Comparison of ENCODE assay signal across 9 cellular contexts in the genomic region with DNA sequence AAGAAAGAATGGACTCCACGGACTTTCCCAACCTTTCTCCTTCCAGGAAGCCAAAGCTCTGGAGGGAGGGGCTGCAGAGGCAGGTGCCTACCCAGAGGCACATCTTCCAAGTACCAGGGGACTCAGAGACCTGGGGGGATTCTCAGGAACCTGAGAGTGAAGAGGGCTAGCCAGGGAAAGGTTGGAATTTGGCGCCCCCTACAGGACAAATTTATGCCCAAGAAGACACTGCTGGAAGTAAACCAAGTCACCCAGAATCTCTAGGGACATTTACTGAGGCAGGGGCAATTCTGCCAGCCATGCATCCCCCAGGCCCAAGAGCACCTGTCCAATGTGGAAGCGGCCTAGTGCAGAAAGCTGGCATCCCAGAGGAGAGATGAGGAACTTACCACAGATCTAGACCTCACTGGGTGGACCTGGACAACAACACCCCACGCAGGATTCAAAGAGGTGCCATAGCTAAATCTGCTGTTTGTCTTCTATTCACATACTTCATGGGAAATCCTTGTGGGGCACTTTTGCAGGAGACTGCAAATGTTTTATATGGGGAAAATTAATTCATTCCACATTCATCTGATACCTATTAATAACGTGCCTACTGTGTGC. TPM values are rescaled to one million over a fixed set of nuclear protein-coding genes. Genes with fewer than 3 reads are reported as not detected.
A peak's percentile ranks its signal among the peaks of the same experiment; 100 is the strongest.
DNase-seq lines count a peak whose midpoint lies in the region; ATAC-seq and TF ChIP-seq lines count a peak whose summit lies in the region.
"Had no signal": no experiment of that assay in that cellular context is flagged by ENCODE, and none has a peak within 500 bp of the region (broad histone marks: within the 10 kb centered on the region; RNA-seq: fewer than 3 reads in every experiment).

No MANE protein-coding gene starts in this region.

- peak; percentile 51 for ATAC-seq in HG02852 (IDR thresholded peaks at IDR 0.05; ENCODE audit: unreplicated experiment)
- ATAC-seq in stimulated activated naive CD8-positive, alpha-beta T cell treated with anti-CD3 and anti-CD28 coated beads, Interleukin-15, Interleukin-2, amounts not matched to agents 100 U/mL and 50 U/mL, for 24 hours, result no peak

- no peak overlapping the region for H3K4me3 ChIP-seq in Peyer's patch
- no peak overlapping the region for H3K4me3 ChIP-seq in astrocyte of the spinal cord (ENCODE audit: low read depth, low read length)
- no peak overlapping the region for H3K4me3 ChIP-seq in vagina
- H3K4me3 ChIP-seq: BLaER1 had no signal

- H3K27me3 ChIP-seq in Peyer's patch (no peaks in the 10 kb centered on the region), vagina (no peaks in the 10 kb centered on the region)
- H3K27me3 ChIP-seq: BLaER1 had no signal

- no peak for TF ChIP-seq POLR2A in Peyer's patch (IDR thresholded peaks at IDR 0.05)
- no peak for TF ChIP-seq POLR2A in vagina (IDR thresholded peaks at IDR 0.05)

- TF ChIP-seq CTCF in Peyer's patch (IDR thresholded peaks at IDR 0.05), result peak in 5 of 6 experiments; percentile 37 to 65 (median 47)
- TF ChIP-seq CTCF in astrocyte of the spinal cord (IDR thresholded peaks at IDR 0.05; ENCODE audit: low read depth, low read length), result peak; percentile 71
- TF ChIP-seq CTCF in vagina (IDR thresholded peaks at IDR 0.05), result peak in 1 of 3 experiments; percentile 32

- no peaks in the 10 kb centered on the region for H3K36me3 ChIP-seq in Peyer's patch
- no peaks in the 10 kb centered on the region for H3K36me3 ChIP-seq in vagina
- H3K36me3 ChIP-seq: BLaER1 had no signal

- H3K4me1 ChIP-seq in Peyer's patch (no peaks in the 10 kb centered on the region), vagina (no peaks in the 10 kb centered on the region)
- H3K4me1 ChIP-seq: BLaER1 had no signal

- intact Hi-C loops in vagina (cut with DNase I), result no loop called here

- DNase-seq in NCI-H1417 (lab: John Stamatoyannopoulos, UW) (peak; percentile 17 to 70 (median 34)), NCI-H1417 treated with DMSO at 0.1 percent for 48 hours (lab: John Stamatoyannopoulos, UW) (no peak), Peyer's patch (peak in 1 of 3 donors; percentile 67), astrocyte of the spinal cord (ENCODE audit: low read depth, low spot score) (peak; percentile 35), left kidney (ENCODE audit: low read depth, low spot score) (peak; percentile 74), vagina (ENCODE audit: extremely low spot score in 2 of 2) (no peak)
- peak; percentile 59 for DNase-seq in stimulated activated naive CD8-positive, alpha-beta T cell treated with anti-CD3 and anti-CD28 coated beads, Interleukin-15, Interleukin-2, amounts not matched to agents 100 U/mL and 50 U/mL, for 24 hours

- H3K9me3 ChIP-seq in Peyer's patch (no peaks in the 10 kb centered on the region), vagina (no peaks in the 10 kb centered on the region)
- H3K9me3 ChIP-seq: BLaER1 had no signal

- H3K27ac ChIP-seq in Peyer's patch (no peak overlapping the region), vagina (no peak overlapping the region)
- H3K27ac ChIP-seq: BLaER1 had no signal

- in situ Hi-C loops in astrocyte of the spinal cord (cut with HindIII; ENCODE audit: low sequenced_read_pairs), result no loop called here

RNA-seq across cellular contexts. Expression of a gene that starts 25.9 kb away (rescaled TPM):
- total RNA-seq in Peyer's patch (10 to 100 TPM in 2 of 4 donors, 1 to 10 TPM in 1, not detected in 1; 9.9 to 14.1 (median 12.1) TPM), vagina (not detected)

RNA-seq across cellular contexts. Expression of a gene that starts 58.8 kb away (rescaled TPM):
- 10 to 100 TPM in 3 of 4 donors, 1 to 10 TPM in 1; 9.9 to 42.4 (median 40.2) TPM for total RNA-seq in Peyer's patch
- 13.8 TPM for total RNA-seq in vagina

Comparison
In these comparisons a context has a peak if more than half of its experiments do, and no peak if none do; other contexts are left out.
1. DNase-seq: peak in NCI-H1417 (3 of 3), astrocyte of the spinal cord (single experiment), left kidney (single experiment) and stimulated activated naive CD8-positive, alpha-beta T cell treated with anti-CD3 and anti-CD28 coated beads, Interleukin-15, Interleukin-2, amounts not matched to agents 100 U/mL and 50 U/mL, for 24 hours (single experiment); none in NCI-H1417 treated with DMSO at 0.1 percent for 48 hours (single experiment) and vagina (0 of 2).